ENCODE assay signal across 18 cellular contexts in the genomic region with DNA sequence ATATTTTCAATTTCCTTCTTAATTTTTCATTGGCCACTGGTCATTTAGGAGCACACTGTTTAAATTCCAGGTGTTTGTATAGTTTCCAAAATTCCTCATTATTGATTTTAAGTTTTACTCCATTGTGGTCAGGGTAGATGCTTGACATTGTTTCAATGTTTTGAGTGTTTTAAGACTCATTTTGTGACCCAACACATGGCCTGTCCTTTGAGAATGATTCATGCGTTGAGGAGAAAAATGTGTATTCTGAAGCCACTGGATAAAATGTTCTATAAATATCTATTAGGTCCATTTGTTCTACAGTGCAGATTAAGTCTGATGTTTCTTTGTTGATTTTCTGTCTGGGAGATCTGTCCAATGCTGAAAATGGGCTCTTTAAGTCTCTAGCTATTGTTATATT. TPM values are rescaled to one million over a fixed set of nuclear protein-coding genes. Genes with fewer than 3 reads are reported as not detected.
A peak's percentile ranks its signal among the peaks of the same experiment; 100 is the strongest.
DNase-seq lines count a peak whose midpoint lies in the region; ATAC-seq and TF ChIP-seq lines count a peak whose summit lies in the region.
"Had no signal": no experiment of that assay in that cellular context is flagged by ENCODE, and none has a peak within 500 bp of the region (broad histone marks: within the 10 kb centered on the region; RNA-seq: fewer than 3 reads in every experiment).

No MANE protein-coding gene starts in this region.

- DNase-seq in GM04503 (ENCODE audit: low read depth) (peak; percentile 19), RPMI7951 (ENCODE audit: low read depth) (peak; percentile 23), fibroblast of gingiva (ENCODE audit: low read depth) (peak; percentile 16), iris pigment epithelial cell (ENCODE audit: low read depth) (peak; percentile 41), AML-193 (lab: John Stamatoyannopoulos, UW) (no peak), HUDEP-2 (lab: John Stamatoyannopoulos, UW; ENCODE audit: unreplicated experiment in 76 of 76) (no peak), endodermal cell (no peak)
- DNase-seq: DMS79, H7, NCI-H1105 treated with DMSO at 0.1 percent for 48 hours, NCI-H1694, NCI-H2081 treated with DMSO at 0.1 percent for 48 hours, NCI-H748 treated with DMSO at 0.1 percent for 48 hours, Right ventricle myocardium superior had no signal

- WGBS in endodermal cell (ENCODE audit: insufficient coverage in 1 of 2, insufficient read length in 1 of 2), 2 experiments, result 83 to 100% methylated on average over 1 of the region's 1 CpG

- no peak for ATAC-seq in activated CD4-positive, CD25-positive, alpha-beta regulatory T cell treated with anti-CD3 and anti-CD28 coated beads, Interleukin-2, amount 50 U/mL, for 24 hours
- ATAC-seq: A549, K562 had no signal

- no peak overlapping the region for H3K4me3 Mint-ChIP-seq in endodermal cell

- no peaks in the 10 kb centered on the region for H3K9me3 Mint-ChIP-seq in endodermal cell

- H3K4me3 ChIP-seq in endodermal cell (ENCODE audit: low read length), result no peak overlapping the region
- H3K4me3 ChIP-seq: A549, K562 had no signal

- H3K27me3 Mint-ChIP-seq in endodermal cell (ENCODE audit: insufficient read depth), result no peaks in the 10 kb centered on the region

- no peaks in the 10 kb centered on the region for H3K27me3 ChIP-seq in endodermal cell (ENCODE audit: control insufficient read depth, insufficient read depth, low read length, poor library complexity, severe bottlenecking)

- H3K9me3 ChIP-seq in endodermal cell (ENCODE audit: control insufficient read depth, low read length), result no peaks in the 10 kb centered on the region

- no peaks in the 10 kb centered on the region for H3K36me3 ChIP-seq in endodermal cell (ENCODE audit: control insufficient read depth, insufficient read depth, low read length)

- no peaks in the 10 kb centered on the region for H3K36me3 Mint-ChIP-seq in endodermal cell (ENCODE audit: low read depth)

- TF ChIP-seq CTCF in endodermal cell (conservative IDR thresholded peaks at IDR 0.05), result no peak

- no peak overlapping the region for H3K27ac ChIP-seq in endodermal cell (ENCODE audit: low read depth, low read length)
- H3K27ac ChIP-seq: A549, C4-2B had no signal

- H3K4me1 ChIP-seq in endodermal cell (ENCODE audit: control insufficient read depth, insufficient read depth, low read length), result no peaks in the 10 kb centered on the region
- H3K4me1 ChIP-seq: A549 had no signal

- H3K9ac ChIP-seq in endodermal cell (ENCODE audit: extremely low read depth, low read length, poor library complexity, severe bottlenecking), result no peak overlapping the region

- H3K27ac Mint-ChIP-seq in endodermal cell, result no peak overlapping the region

- H3K4me1 Mint-ChIP-seq in endodermal cell, result peaks cover 2% of the 10 kb centered on the region

RNA-seq across cellular contexts. Expression of gene FNIP1, which starts 24.4 kb away (rescaled TPM):
- 24.5 and 28.5 TPM in 2 replicates for total RNA-seq in RPMI7951 (2014; rRNA removed; shearing (Covaris generic))
- 10 to 100 TPM; 19.9 to 25.6 TPM for total RNA-seq in endodermal cell
- polyA plus RNA-seq in endodermal cell (2013, experiment 1 of 2), result 12.9 TPM
- 12.7 TPM for polyA plus RNA-seq in endodermal cell (2013, experiment 2 of 2)

Comparison
In these comparisons a context has a peak if more than half of its experiments do, and no peak if none do; other contexts are left out.
1. DNase-seq: peak in GM04503 (single experiment), RPMI7951 (single experiment), fibroblast of gingiva (single experiment) and iris pigment epithelial cell (single experiment); none in AML-193 (0 of 2), HUDEP-2 (0 of 76) and endodermal cell (single experiment).